In the genomic region with DNA sequence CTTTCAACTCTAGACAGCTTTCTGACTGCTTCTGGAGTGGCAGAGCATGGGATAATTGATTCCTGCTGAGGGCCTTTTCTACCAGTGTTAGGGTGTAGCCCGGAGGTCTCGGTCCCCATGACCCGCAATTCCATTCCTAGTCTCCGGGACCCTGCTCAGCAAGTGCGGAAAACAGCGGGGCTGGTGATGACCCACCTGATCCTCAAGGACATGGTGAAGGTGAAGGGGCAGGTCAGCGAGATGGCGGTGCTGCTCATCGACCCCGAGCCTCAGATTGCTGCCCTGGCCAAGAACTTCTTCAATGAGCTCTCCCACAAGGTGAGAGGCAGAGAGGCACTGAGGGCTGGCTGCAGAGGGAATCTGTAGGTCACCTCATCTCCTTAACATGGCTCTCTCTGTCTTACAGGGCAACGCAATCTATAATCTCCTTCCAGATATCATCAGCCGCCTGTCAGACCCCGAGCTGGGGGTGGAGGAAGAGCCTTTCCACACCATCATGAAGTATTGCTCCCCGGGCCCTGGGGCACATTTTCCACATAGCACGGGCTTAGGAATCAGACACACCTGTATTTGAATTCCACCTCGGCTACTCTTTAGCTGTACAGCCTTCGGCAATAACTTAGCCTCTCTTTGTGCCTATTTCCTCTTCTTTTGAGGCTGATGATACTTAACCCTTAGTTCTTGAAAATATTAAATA, we compare ENCODE assay signal across 19 cellular contexts. TPM values are rescaled to one million over a fixed set of nuclear protein-coding genes. Genes with fewer than 3 reads are reported as not detected.
A peak's percentile ranks its signal among the peaks of the same experiment; 100 is the strongest.
DNase-seq lines count a peak whose midpoint lies in the region; ATAC-seq and TF ChIP-seq lines count a peak whose summit lies in the region.
"Had no signal": no experiment of that assay in that cellular context is flagged by ENCODE, and none has a peak within 500 bp of the region (broad histone marks: within the 10 kb centered on the region; RNA-seq: fewer than 3 reads in every experiment).

No MANE protein-coding gene starts in this region.

- H3K4me3 Mint-ChIP-seq in activated naive CD4-positive, alpha-beta T cell treated with anti-CD3 and anti-CD28 coated beads, Interleukin-2, amount 10 ng/mL, durations not matched to agents 7 days and 5 days: no peak overlapping the region
- H3K4me3 Mint-ChIP-seq in endodermal cell: no peak overlapping the region
- H3K4me3 Mint-ChIP-seq in stimulated activated memory B cell treated with anti-CD40 and anti-IgM and Interleukin-4, amounts not matched to agents 10 μg/mL and 1 μg/mL and 100 μg/mL, for 72 hours: no peak overlapping the region

- H3K9me3 Mint-ChIP-seq in activated naive CD4-positive, alpha-beta T cell treated with anti-CD3 and anti-CD28 coated beads, Interleukin-2, amount 50 U/mL, for 72 hours: no peaks in the 10 kb centered on the region
- no peaks in the 10 kb centered on the region for H3K9me3 Mint-ChIP-seq in activated naive CD4-positive, alpha-beta T cell treated with anti-CD3 and anti-CD28 coated beads, Interleukin-2, amount 10 ng/mL, durations not matched to agents 7 days and 5 days
- no peaks in the 10 kb centered on the region for H3K9me3 Mint-ChIP-seq in endodermal cell
- H3K9me3 Mint-ChIP-seq in stimulated activated memory B cell treated with anti-CD40 and anti-IgM and Interleukin-4, amounts not matched to agents 10 μg/mL and 1 μg/mL and 100 μg/mL, for 72 hours: no peaks in the 10 kb centered on the region

- peaks cover 48 to 70% of the 10 kb centered on the region in 2 donors for H3K36me3 Mint-ChIP-seq in activated naive CD4-positive, alpha-beta T cell treated with anti-CD3 and anti-CD28 coated beads, Interleukin-2, amount 50 U/mL, for 72 hours
- H3K36me3 Mint-ChIP-seq in activated naive CD4-positive, alpha-beta T cell treated with anti-CD3 and anti-CD28 coated beads, Interleukin-2, amount 10 ng/mL, durations not matched to agents 7 days and 5 days: peaks cover 76% of the 10 kb centered on the region
- H3K36me3 Mint-ChIP-seq in endodermal cell (ENCODE audit: low read depth): peaks cover 83% of the 10 kb centered on the region
- H3K36me3 Mint-ChIP-seq in stimulated activated memory B cell treated with anti-CD40 and anti-IgM and Interleukin-4, amounts not matched to agents 10 μg/mL and 1 μg/mL and 100 μg/mL, for 72 hours: peaks cover 76% of the 10 kb centered on the region

- H3K36me3 ChIP-seq in endodermal cell (ENCODE audit: control insufficient read depth, insufficient read depth, low read length): peaks cover 82% of the 10 kb centered on the region
- H3K36me3 ChIP-seq: uterus had no signal

- H3K27me3 Mint-ChIP-seq in activated naive CD4-positive, alpha-beta T cell treated with anti-CD3 and anti-CD28 coated beads, Interleukin-2, amount 10 ng/mL, durations not matched to agents 7 days and 5 days: no peaks in the 10 kb centered on the region
- H3K27me3 Mint-ChIP-seq in endodermal cell (ENCODE audit: insufficient read depth): no peaks in the 10 kb centered on the region
- no peaks in the 10 kb centered on the region for H3K27me3 Mint-ChIP-seq in stimulated activated memory B cell treated with anti-CD40 and anti-IgM and Interleukin-4, amounts not matched to agents 10 μg/mL and 1 μg/mL and 100 μg/mL, for 72 hours

- H3K27ac Mint-ChIP-seq in activated naive CD4-positive, alpha-beta T cell treated with anti-CD3 and anti-CD28 coated beads, Interleukin-2, amount 50 U/mL, for 72 hours: peak overlapping the region; percentile 27 to 51
- H3K27ac Mint-ChIP-seq in activated naive CD4-positive, alpha-beta T cell treated with anti-CD3 and anti-CD28 coated beads, Interleukin-2, amount 10 ng/mL, durations not matched to agents 7 days and 5 days: no peak overlapping the region
- peak overlapping the region; percentile 35 for H3K27ac Mint-ChIP-seq in endodermal cell
- H3K27ac Mint-ChIP-seq in stimulated activated memory B cell treated with anti-CD40 and anti-IgM and Interleukin-4, amounts not matched to agents 10 μg/mL and 1 μg/mL and 100 μg/mL, for 72 hours: peak overlapping the region; percentile 54

- H3K27ac ChIP-seq in endodermal cell (ENCODE audit: low read depth, low read length): no peak overlapping the region
- H3K27ac ChIP-seq: BLaER1, uterus had no signal

- no peak overlapping the region for H3K4me3 ChIP-seq in endodermal cell (ENCODE audit: low read length)
- H3K4me3 ChIP-seq: A549, BLaER1, uterus had no signal

- H3K9me3 ChIP-seq in endodermal cell (ENCODE audit: control insufficient read depth, low read length): no peaks in the 10 kb centered on the region
- H3K9me3 ChIP-seq: A549, BLaER1, uterus had no signal

- H3K4me1 Mint-ChIP-seq in activated naive CD4-positive, alpha-beta T cell treated with anti-CD3 and anti-CD28 coated beads, Interleukin-2, amount 10 ng/mL, durations not matched to agents 7 days and 5 days: peaks cover 25% of the 10 kb centered on the region
- H3K4me1 Mint-ChIP-seq in endodermal cell: peaks cover 15% of the 10 kb centered on the region
- peaks cover 20% of the 10 kb centered on the region for H3K4me1 Mint-ChIP-seq in stimulated activated memory B cell treated with anti-CD40 and anti-IgM and Interleukin-4, amounts not matched to agents 10 μg/mL and 1 μg/mL and 100 μg/mL, for 72 hours

- ATAC-seq in activated naive CD4-positive, alpha-beta T cell treated with anti-CD3 and anti-CD28 coated beads, Interleukin-2, amount 50 U/mL, for 72 hours: no peak
- ATAC-seq in stimulated activated memory B cell treated with anti-CD40 and anti-IgM and Interleukin-4, amounts not matched to agents 10 μg/mL and 1 μg/mL and 100 μg/mL, for 72 hours: no peak
- no peak for ATAC-seq in HG03159 (IDR thresholded peaks at IDR 0.05; ENCODE audit: unreplicated experiment)
- ATAC-seq: A549, left lobe of liver had no signal

- DNase-seq in activated naive CD4-positive, alpha-beta T cell treated with anti-CD3 and anti-CD28 coated beads, Interleukin-2, amount 50 U/mL, for 72 hours (ENCODE audit: low spot score in 2 of 2): no peak
- no peak for DNase-seq in activated naive CD4-positive, alpha-beta T cell treated with anti-CD3 and anti-CD28 coated beads, Interleukin-2, amount 10 ng/mL, durations not matched to agents 7 days and 5 days
- DNase-seq in endodermal cell: no peak
- DNase-seq in ureter (ENCODE audit: low spot score): no peak
- DNase-seq: activated CD4-positive, alpha-beta T cell treated with anti-CD3 and anti-CD28 coated beads for 4 hours; activated gamma-delta T cell treated with Interleukin-2 at 50 U/mL for 16 hours; cerebellar nuclear complex; effector CD4-positive, alpha-beta T cell; GOT3; NCI-H1417; NCI-H2107; NCI-H524 treated with DMSO at 0.1 percent for 48 hours; Right ventricle myocardium superior; uterus had no signal

- TF ChIP-seq CTCF in endodermal cell (conservative IDR thresholded peaks at IDR 0.05): no peak

- CTCF ChIA-PET in activated naive CD4-positive, alpha-beta T cell treated with anti-CD3 and anti-CD28 coated beads, Interleukin-2, amount 10 ng/mL, durations not matched to agents 7 days and 5 days (lab: Charles Lee): interaction anchor here (1.3 to 1.4 kb wide), 2 partner anchors 29 to 34 kb away, joined by 3 to 4 read pairs; no protein-coding TSS in a partner anchor

- WGBS in endodermal cell (ENCODE audit: insufficient coverage in 1 of 2, insufficient read length in 1 of 2), 2 experiments: 87 to 92% methylated on average over 13 to 17 of the region's 17 CpGs

- peaks cover 3% of the 10 kb centered on the region for H3K4me1 ChIP-seq in endodermal cell (ENCODE audit: control insufficient read depth, insufficient read depth, low read length)

- no peak overlapping the region for H3K9ac ChIP-seq in endodermal cell (ENCODE audit: extremely low read depth, low read length, poor library complexity, severe bottlenecking)
- H3K9ac ChIP-seq: BLaER1 had no signal

- no peaks in the 10 kb centered on the region for H3K27me3 ChIP-seq in endodermal cell (ENCODE audit: control insufficient read depth, insufficient read depth, low read length, poor library complexity, severe bottlenecking)
- H3K27me3 ChIP-seq: BLaER1, uterus had no signal

RNA-seq across cellular contexts. Expression of gene GAPDH, which starts 5.6 kb away (rescaled TPM):
- total RNA-seq in activated naive CD4-positive, alpha-beta T cell treated with anti-CD3 and anti-CD28 coated beads, Interleukin-2, amount 50 U/mL, for 72 hours: 1,000 to 10,000 TPM; 5,900 to 8,209 TPM
- total RNA-seq in endodermal cell (1,000 to 10,000 TPM; 2,848 to 5,273 TPM), ureter (2,120 TPM)
- polyA plus RNA-seq in endodermal cell (2013, experiment 1 of 2): 3,905 TPM
- 3,777 TPM for polyA plus RNA-seq in endodermal cell (2013, experiment 2 of 2)

RNA-seq across cellular contexts. Expression of gene IFFO1, which starts 27.2 kb away (rescaled TPM):
- total RNA-seq in activated naive CD4-positive, alpha-beta T cell treated with anti-CD3 and anti-CD28 coated beads, Interleukin-2, amount 50 U/mL, for 72 hours: 10 to 100 TPM; 10.3 to 16.4 TPM
- 10 to 100 TPM; 10.9 to 30.7 TPM for total RNA-seq in endodermal cell
- polyA plus RNA-seq in endodermal cell (2013, experiment 1 of 2): 16.6 TPM
- 14.0 TPM for polyA plus RNA-seq in endodermal cell (2013, experiment 2 of 2)
- 13.7 TPM for total RNA-seq in ureter

RNA-seq across cellular contexts. Expression of gene NCAPD2, which starts 34.8 kb away (rescaled TPM):
- total RNA-seq in activated naive CD4-positive, alpha-beta T cell treated with anti-CD3 and anti-CD28 coated beads, Interleukin-2, amount 50 U/mL, for 72 hours: 100 to 1,000 TPM; 208 to 276 TPM
- total RNA-seq in endodermal cell (100 to 1,000 TPM in 1 of 2 donors, 10 to 100 TPM in 1; 90.3 to 150 TPM), ureter (24.0 TPM)
- polyA plus RNA-seq in endodermal cell (2013, experiment 1 of 2): 118 TPM
- 118 TPM for polyA plus RNA-seq in endodermal cell (2013, experiment 2 of 2)

RNA-seq across cellular contexts. Expression of gene MRPL51, which starts 35.6 kb away (rescaled TPM):
- total RNA-seq in activated naive CD4-positive, alpha-beta T cell treated with anti-CD3 and anti-CD28 coated beads, Interleukin-2, amount 50 U/mL, for 72 hours: 100 to 1,000 TPM; 305 to 440 TPM
- total RNA-seq in endodermal cell (100 to 1,000 TPM; 196 to 450 TPM), ureter (150 TPM)
- 216 TPM for polyA plus RNA-seq in endodermal cell (2013, experiment 1 of 2)
- 234 TPM for polyA plus RNA-seq in endodermal cell (2013, experiment 2 of 2)

RNA-seq across cellular contexts. Expression of gene NOP2, which starts 39.4 kb away (rescaled TPM):
- 10 to 100 TPM; 78.8 to 79.8 TPM for total RNA-seq in activated naive CD4-positive, alpha-beta T cell treated with anti-CD3 and anti-CD28 coated beads, Interleukin-2, amount 50 U/mL, for 72 hours
- total RNA-seq in endodermal cell (100 to 1,000 TPM in 1 of 2 donors, 10 to 100 TPM in 1; 51.6 to 135 TPM), ureter (51.7 TPM)
- 43.2 TPM for polyA plus RNA-seq in endodermal cell (2013, experiment 1 of 2)
- polyA plus RNA-seq in endodermal cell (2013, experiment 2 of 2): 38.9 TPM
